ENCODE assay signal across 8 cellular contexts in the genomic region with DNA sequence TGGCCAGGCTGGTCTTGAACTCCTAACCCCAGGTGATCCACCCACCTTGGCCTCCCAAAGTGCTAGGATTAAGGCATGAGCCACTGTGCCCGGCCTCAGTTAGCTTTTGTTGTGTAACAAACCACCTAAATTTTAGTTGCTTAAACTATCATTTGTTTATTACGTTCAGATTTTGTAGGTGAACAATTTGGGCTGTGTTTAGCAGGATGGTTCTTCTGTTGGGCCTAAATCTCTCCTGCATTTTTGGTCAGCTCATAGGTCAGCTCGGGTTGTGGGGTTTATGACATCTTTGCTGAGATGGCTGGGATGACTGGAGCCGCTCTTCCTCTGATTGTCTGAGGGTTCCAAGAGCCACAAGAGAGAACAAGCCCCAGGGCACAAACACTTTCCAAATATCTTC.
"Had no signal": no experiment of that assay in that cellular context is flagged by ENCODE, and none has a peak within 500 bp of the region (broad histone marks: within the 10 kb centered on the region; RNA-seq: fewer than 3 reads in every experiment).

No MANE protein-coding gene starts in this region.

- ATAC-seq: GM12878 had no signal

- H3K4me3 ChIP-seq: GM12878 had no signal

- FAIRE-seq: G401.6, GM12878, GM12891, GM12892, GM18507, GM19239 had no signal

- DNase-seq: GDM1, GF-D8 had no signal
